1 cellular context compared by ENCODE assay signal in the genomic region with DNA sequence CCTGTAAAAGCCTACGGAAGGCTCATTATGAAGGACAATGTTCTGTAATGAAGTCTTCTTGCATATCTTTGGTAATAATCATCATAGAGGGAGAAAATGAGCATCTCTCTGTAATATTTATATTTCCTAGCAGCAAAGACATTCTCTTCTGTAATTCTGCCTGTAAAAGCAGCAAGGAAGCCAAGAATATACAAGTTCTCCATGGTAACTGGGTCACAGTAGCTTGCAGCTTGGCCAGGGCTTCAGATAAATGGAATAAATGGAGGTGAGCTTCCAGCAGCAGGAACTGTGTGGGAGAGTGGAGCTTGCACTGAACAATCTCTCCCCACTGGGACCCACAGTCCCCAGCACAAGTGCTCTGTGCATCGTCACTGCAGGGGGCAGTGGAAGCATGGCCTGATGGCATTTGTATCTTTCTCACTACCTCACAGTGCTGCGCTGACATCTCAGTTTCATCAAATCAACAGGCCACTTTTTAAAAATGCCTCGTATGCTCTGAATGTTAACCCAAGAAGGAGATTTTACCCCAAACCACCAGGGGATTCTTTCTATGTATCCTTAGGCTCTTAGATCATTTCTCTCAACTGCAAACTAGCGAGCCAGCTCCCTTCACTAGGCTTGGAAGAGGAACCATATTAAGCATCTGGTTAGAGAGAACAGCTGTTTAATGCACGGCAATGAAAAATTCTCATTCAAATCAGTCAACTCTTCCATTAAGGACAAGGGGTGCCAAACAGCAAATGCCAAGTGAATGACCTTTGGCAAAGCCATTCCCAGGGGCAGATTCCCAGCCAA.
TF ChIP-seq lines count a peak whose summit lies in the region.

No MANE protein-coding gene starts in this region.

TF ChIP-seq in GM23338, 12 proteins besides CTCF, POLR2A, EP300 and RAD21:
- TF ChIP-seq, protein P1, sequence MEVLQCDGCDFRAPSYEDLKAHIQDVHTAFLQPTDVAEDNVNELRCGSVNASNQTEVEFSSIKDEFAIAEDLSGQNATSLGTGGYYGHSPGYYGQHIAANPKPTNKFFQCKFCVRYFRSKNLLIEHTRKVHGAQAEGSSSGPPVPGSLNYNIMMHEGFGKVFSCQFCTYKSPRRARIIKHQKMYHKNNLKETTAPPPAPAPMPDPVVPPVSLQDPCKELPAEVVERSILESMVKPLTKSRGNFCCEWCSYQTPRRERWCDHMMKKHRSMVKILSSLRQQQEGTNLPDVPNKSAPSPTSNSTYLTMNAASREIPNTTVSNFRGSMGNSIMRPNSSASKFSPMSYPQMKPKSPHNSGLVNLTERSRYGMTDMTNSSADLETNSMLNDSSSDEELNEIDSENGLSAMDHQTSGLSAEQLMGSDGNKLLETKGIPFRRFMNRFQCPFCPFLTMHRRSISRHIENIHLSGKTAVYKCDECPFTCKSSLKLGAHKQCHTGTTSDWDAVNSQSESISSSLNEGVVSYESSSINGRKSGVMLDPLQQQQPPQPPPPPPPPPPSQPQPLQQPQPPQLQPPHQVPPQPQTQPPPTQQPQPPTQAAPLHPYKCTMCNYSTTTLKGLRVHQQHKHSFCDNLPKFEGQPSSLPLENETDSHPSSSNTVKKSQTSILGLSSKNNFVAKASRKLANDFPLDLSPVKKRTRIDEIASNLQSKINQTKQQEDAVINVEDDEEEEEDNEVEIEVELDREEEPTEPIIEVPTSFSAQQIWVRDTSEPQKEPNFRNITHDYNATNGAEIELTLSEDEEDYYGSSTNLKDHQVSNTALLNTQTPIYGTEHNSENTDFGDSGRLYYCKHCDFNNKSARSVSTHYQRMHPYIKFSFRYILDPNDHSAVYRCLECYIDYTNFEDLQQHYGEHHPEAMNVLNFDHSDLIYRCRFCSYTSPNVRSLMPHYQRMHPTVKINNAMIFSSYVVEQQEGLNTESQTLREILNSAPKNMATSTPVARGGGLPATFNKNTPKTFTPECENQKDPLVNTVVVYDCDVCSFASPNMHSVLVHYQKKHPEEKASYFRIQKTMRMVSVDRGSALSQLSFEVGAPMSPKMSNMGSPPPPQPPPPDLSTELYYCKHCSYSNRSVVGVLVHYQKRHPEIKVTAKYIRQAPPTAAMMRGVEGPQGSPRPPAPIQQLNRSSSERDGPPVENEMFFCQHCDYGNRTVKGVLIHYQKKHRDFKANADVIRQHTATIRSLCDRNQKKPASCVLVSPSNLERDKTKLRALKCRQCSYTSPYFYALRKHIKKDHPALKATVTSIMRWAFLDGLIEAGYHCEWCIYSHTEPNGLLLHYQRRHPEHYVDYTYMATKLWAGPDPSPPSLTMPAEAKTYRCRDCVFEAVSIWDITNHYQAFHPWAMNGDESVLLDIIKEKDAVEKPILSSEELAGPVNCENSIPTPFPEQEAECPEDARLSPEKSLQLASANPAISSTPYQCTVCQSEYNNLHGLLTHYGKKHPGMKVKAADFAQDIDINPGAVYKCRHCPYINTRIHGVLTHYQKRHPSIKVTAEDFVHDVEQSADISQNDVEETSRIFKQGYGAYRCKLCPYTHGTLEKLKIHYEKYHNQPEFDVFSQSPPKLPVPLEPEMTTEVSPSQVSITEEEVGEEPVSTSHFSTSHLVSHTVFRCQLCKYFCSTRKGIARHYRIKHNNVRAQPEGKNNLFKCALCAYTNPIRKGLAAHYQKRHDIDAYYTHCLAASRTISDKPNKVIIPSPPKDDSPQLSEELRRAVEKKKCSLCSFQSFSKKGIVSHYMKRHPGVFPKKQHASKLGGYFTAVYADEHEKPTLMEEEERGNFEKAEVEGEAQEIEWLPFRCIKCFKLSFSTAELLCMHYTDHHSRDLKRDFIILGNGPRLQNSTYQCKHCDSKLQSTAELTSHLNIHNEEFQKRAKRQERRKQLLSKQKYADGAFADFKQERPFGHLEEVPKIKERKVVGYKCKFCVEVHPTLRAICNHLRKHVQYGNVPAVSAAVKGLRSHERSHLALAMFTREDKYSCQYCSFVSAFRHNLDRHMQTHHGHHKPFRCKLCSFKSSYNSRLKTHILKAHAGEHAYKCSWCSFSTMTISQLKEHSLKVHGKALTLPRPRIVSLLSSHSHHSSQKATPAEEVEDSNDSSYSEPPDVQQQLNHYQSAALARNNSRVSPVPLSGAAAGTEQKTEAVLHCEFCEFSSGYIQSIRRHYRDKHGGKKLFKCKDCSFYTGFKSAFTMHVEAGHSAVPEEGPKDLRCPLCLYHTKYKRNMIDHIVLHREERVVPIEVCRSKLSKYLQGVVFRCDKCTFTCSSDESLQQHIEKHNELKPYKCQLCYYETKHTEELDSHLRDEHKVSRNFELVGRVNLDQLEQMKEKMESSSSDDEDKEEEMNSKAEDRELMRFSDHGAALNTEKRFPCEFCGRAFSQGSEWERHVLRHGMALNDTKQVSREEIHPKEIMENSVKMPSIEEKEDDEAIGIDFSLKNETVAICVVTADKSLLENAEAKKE (CRISPR knock-in tag; IDR thresholded peaks at IDR 0.05), result no peak
- TF ChIP-seq NANOG (IDR thresholded peaks at IDR 0.05; ENCODE audit: borderline replicate concordance), result no peak
- no peak for TF ChIP-seq EZH2 (IDR thresholded peaks at IDR 0.05; ENCODE audit: low read depth, unreplicated experiment)
- no peak for TF ChIP-seq EZH2phosphoT487 (IDR thresholded peaks at IDR 0.05; ENCODE audit: unreplicated experiment)
- no peak for TF ChIP-seq JUNB (IDR thresholded peaks at IDR 0.05; ENCODE audit: unreplicated experiment)
- TF ChIP-seq, protein P2, sequence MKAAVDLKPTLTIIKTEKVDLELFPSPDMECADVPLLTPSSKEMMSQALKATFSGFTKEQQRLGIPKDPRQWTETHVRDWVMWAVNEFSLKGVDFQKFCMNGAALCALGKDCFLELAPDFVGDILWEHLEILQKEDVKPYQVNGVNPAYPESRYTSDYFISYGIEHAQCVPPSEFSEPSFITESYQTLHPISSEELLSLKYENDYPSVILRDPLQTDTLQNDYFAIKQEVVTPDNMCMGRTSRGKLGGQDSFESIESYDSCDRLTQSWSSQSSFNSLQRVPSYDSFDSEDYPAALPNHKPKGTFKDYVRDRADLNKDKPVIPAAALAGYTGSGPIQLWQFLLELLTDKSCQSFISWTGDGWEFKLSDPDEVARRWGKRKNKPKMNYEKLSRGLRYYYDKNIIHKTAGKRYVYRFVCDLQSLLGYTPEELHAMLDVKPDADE (IDR thresholded peaks at IDR 0.05), result no peak
- no peak for TF ChIP-seq POLR2AphosphoS5 (IDR thresholded peaks at IDR 0.05; ENCODE audit: low read depth)
- no peak for TF ChIP-seq ZNF114 (CRISPR knock-in tag; IDR thresholded peaks at IDR 0.05)
- no peak for TF ChIP-seq ZNF331 (CRISPR knock-in tag; IDR thresholded peaks at IDR 0.05; ENCODE audit: low read depth)
- no peak for TF ChIP-seq STAT1 (IDR thresholded peaks at IDR 0.05; ENCODE audit: unreplicated experiment)
- TF ChIP-seq, protein P3, sequence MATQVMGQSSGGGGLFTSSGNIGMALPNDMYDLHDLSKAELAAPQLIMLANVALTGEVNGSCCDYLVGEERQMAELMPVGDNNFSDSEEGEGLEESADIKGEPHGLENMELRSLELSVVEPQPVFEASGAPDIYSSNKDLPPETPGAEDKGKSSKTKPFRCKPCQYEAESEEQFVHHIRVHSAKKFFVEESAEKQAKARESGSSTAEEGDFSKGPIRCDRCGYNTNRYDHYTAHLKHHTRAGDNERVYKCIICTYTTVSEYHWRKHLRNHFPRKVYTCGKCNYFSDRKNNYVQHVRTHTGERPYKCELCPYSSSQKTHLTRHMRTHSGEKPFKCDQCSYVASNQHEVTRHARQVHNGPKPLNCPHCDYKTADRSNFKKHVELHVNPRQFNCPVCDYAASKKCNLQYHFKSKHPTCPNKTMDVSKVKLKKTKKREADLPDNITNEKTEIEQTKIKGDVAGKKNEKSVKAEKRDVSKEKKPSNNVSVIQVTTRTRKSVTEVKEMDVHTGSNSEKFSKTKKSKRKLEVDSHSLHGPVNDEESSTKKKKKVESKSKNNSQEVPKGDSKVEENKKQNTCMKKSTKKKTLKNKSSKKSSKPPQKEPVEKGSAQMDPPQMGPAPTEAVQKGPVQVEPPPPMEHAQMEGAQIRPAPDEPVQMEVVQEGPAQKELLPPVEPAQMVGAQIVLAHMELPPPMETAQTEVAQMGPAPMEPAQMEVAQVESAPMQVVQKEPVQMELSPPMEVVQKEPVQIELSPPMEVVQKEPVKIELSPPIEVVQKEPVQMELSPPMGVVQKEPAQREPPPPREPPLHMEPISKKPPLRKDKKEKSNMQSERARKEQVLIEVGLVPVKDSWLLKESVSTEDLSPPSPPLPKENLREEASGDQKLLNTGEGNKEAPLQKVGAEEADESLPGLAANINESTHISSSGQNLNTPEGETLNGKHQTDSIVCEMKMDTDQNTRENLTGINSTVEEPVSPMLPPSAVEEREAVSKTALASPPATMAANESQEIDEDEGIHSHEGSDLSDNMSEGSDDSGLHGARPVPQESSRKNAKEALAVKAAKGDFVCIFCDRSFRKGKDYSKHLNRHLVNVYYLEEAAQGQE (IDR thresholded peaks at IDR 0.05; ENCODE audit: unreplicated experiment), result no peak
- TF ChIP-seq CREB1 (CRISPR knock-in tag; IDR thresholded peaks at IDR 0.05; ENCODE audit: low read depth), result no peak
TF ChIP-seq in GM23338: peak in this region for 0.
